ENCODE assay signal across 11 cellular contexts in the genomic region with DNA sequence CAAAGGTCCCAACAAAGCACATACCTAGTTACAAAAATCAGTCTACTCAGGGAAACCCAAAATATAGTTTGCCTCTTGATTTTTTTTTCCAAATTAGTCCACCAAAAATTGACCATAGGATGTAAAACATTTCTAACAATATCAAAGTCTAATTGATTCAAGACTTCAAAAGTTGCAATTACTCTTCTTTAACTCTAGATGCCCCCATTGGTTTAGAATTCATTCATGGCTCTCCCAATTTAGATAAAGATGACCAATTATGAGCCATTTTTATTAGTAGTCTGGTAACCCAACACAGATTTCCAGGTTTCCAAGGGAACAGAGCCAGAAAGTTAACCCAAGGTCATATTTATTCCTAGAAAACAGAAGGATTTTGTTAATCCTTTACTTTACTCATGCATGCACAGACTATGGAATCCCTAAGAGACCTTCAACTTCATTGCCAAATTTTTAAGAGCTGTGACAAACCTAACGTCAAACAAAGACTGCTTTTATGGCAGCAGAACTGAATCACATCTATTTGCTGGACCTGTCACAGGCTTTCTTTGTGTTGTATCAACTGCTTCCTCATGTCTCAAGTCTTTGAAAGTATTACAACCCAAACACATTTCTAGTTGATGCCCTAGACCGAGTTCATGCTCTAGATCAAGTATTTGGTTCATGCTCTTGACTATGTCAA. TPM values are rescaled to one million over a fixed set of nuclear protein-coding genes. Genes with fewer than 3 reads are reported as not detected.
DNase-seq lines count a peak whose midpoint lies in the region; ATAC-seq and TF ChIP-seq lines count a peak whose summit lies in the region.
"Had no signal": no experiment of that assay in that cellular context is flagged by ENCODE, and none has a peak within 500 bp of the region (broad histone marks: within the 10 kb centered on the region; RNA-seq: fewer than 3 reads in every experiment).

No MANE protein-coding gene starts in this region.

- H4K20me1 ChIP-seq in MM.1S (ENCODE audit: insufficient read depth, low read length), result no peaks in the 10 kb centered on the region
- peaks cover 6% of the 10 kb centered on the region for H4K20me1 ChIP-seq in neural progenitor cell (ENCODE audit: low read depth)

- no peaks in the 10 kb centered on the region for H3K36me3 Mint-ChIP-seq in neural progenitor cell

- H3K9me2 ChIP-seq in MM.1S (replicated peaks; ENCODE audit: insufficient read depth, low read length), result no peaks in the 10 kb centered on the region

- H2AFZ ChIP-seq in MM.1S (ENCODE audit: low read length) (no peak overlapping the region), neural progenitor cell (replicated peaks) (no peak overlapping the region)

- H3K79me2 ChIP-seq in MM.1S (ENCODE audit: low read length) (no peaks in the 10 kb centered on the region), neural progenitor cell (ENCODE audit: low read depth) (no peaks in the 10 kb centered on the region)

- no peak overlapping the region for H3K27ac Mint-ChIP-seq in neural progenitor cell

- TF ChIP-seq CTCF in MM.1S (IDR thresholded peaks at IDR 0.05; ENCODE audit: low read length), result peak; percentile 26
- TF ChIP-seq CTCF in neural progenitor cell (IDR thresholded peaks at IDR 0.05), result peak; percentile 56

- DNase-seq in DMS153 treated with DMSO at 0.1 percent for 48 hours (lab: John Stamatoyannopoulos, UW; ENCODE audit: unreplicated experiment), result peak; percentile 10
- DNase-seq in DMS153 (lab: John Stamatoyannopoulos, UW), result no peak
- no peak for DNase-seq in MM.1S
- DNase-seq in cerebellum (ENCODE audit: low spot score), result peak; percentile 13
- no peak for DNase-seq in neural progenitor cell (ENCODE audit: low spot score)
- DNase-seq in NCI-H2029 (lab: John Stamatoyannopoulos, UW), result no peak
- no peak for DNase-seq in A172 (ENCODE audit: low spot score)
- DNase-seq: ACHN had no signal

- peaks cover 5% of the 10 kb centered on the region for H3K27me3 Mint-ChIP-seq in neural progenitor cell (ENCODE audit: insufficient read depth, low read depth)

- H3K9me3 ChIP-seq in MM.1S (replicated peaks; ENCODE audit: insufficient read depth, low read length), result no peaks in the 10 kb centered on the region
- H3K9me3 ChIP-seq in neural progenitor cell (ENCODE audit: low read depth), result no peaks in the 10 kb centered on the region

- H3K27me3 ChIP-seq in MM.1S (replicated peaks; ENCODE audit: insufficient read depth, low read length), result no peaks in the 10 kb centered on the region
- H3K27me3 ChIP-seq in neural progenitor cell, result peaks cover 55% of the 10 kb centered on the region

- H3K4me3 ChIP-seq in MM.1S (ENCODE audit: low read length) (no peak overlapping the region), neural progenitor cell (no peak overlapping the region)

- H3K36me3 ChIP-seq in MM.1S (replicated peaks; ENCODE audit: insufficient read depth, low read length), result no peaks in the 10 kb centered on the region
- no peaks in the 10 kb centered on the region for H3K36me3 ChIP-seq in neural progenitor cell

- H3K4me1 ChIP-seq in MM.1S (ENCODE audit: low read length) (no peaks in the 10 kb centered on the region), neural progenitor cell (no peaks in the 10 kb centered on the region)

- ATAC-seq in HG03045 (IDR thresholded peaks at IDR 0.05; ENCODE audit: unreplicated experiment), result no peak

- H3K9ac ChIP-seq in MM.1S (ENCODE audit: low read length), result no peak overlapping the region
- no peak overlapping the region for H3K9ac ChIP-seq in neural progenitor cell

- H3F3A ChIP-seq in MM.1S (ENCODE audit: insufficient read depth, low read length) (no peaks in the 10 kb centered on the region), neural progenitor cell (ENCODE audit: low read depth) (no peaks in the 10 kb centered on the region)

- H3K4me1 Mint-ChIP-seq in neural progenitor cell, result no peaks in the 10 kb centered on the region

- H3K4me2 ChIP-seq in MM.1S (ENCODE audit: low read depth, low read length) (no peak overlapping the region), neural progenitor cell (no peak overlapping the region)

- H3K27ac ChIP-seq in MM.1S (ENCODE audit: low read length) (no peak overlapping the region), neural progenitor cell (no peak overlapping the region)

- no peak overlapping the region for H3K4me3 Mint-ChIP-seq in neural progenitor cell

- no peaks in the 10 kb centered on the region for H3K9me3 Mint-ChIP-seq in neural progenitor cell

RNA-seq across cellular contexts. Expression of a gene that starts 55.3 kb away (rescaled TPM):
- 1.6 TPM for total RNA-seq in cerebellum
- total RNA-seq in neural progenitor cell (ENCODE audit: low replicate concordance), result 0.50 TPM in 1 of 2 replicates, not detected in the other
- not detected in 2 replicates for total RNA-seq in A172 (2014; rRNA removed; shearing (Covaris generic))
- total RNA-seq: cardiac septum, M059J had no signal

Comparison
In these comparisons a context has a peak if more than half of its experiments do, and no peak if none do; other contexts are left out.
1. DNase-seq: peak in DMS153 treated with DMSO at 0.1 percent for 48 hours (single experiment) and cerebellum (single experiment); none in DMS153 (single experiment), MM.1S (single experiment), neural progenitor cell (single experiment), NCI-H2029 (single experiment) and A172 (single experiment).